In genomic region chr18:79748321-79749157, GRCh38 we compare ENCODE assay signal across 12 cellular contexts. TPM values are rescaled to one million over a fixed set of nuclear protein-coding genes. Genes with fewer than 3 reads are reported as not detected.
"Had no signal": no experiment of that assay in that cellular context is flagged by ENCODE, and none has a peak within 500 bp of the region (broad histone marks: within the 10 kb centered on the region; RNA-seq: fewer than 3 reads in every experiment).

No MANE protein-coding gene starts in this region.

- H3K36me3 ChIP-seq: breast epithelium had no signal

- DNase-seq: activated CD4-positive, alpha-beta T cell treated with anti-CD3 and anti-CD28 coated beads, Interleukin-2, amount 50 U/mL, for 1 hour; activated CD8-positive, alpha-beta memory T cell treated with anti-CD3 and anti-CD28 coated beads for 24 hours; activated naive CD4-positive, alpha-beta T cell treated with anti-CD3 and anti-CD28 coated beads for 36 hours; activated naive CD8-positive, alpha-beta T cell treated with anti-CD3 and anti-CD28 coated beads, Interleukin-2, amount 50 U/mL, for 24 hours; mammary epithelial cell; naive B cell; stimulated activated naive CD8-positive, alpha-beta T cell treated with anti-CD3 and anti-CD28 coated beads, Interleukin-15, amount 100 ng/mL, for 72 hours had no signal

- H3K9me3 ChIP-seq: ascending aorta, breast epithelium, gastroesophageal sphincter had no signal

- ATAC-seq: activated CD4-positive, CD25-positive, alpha-beta regulatory T cell treated with anti-CD3 and anti-CD28 coated beads, Interleukin-2, amount 50 U/mL, for 24 hours; activated naive CD8-positive, alpha-beta T cell treated with anti-CD3 and anti-CD28 coated beads, Interleukin-2, amount 50 U/mL, for 24 hours; gastroesophageal sphincter; stimulated activated naive CD8-positive, alpha-beta T cell treated with anti-CD3 and anti-CD28 coated beads, Interleukin-15, amount 100 ng/mL, for 72 hours had no signal

- H3K27ac ChIP-seq: ascending aorta, breast epithelium, gastroesophageal sphincter had no signal

- H3K27me3 ChIP-seq: ascending aorta, breast epithelium, gastroesophageal sphincter had no signal

- H3K4me3 ChIP-seq: ascending aorta, breast epithelium, gastroesophageal sphincter, skin epidermis had no signal

- H3K4me1 ChIP-seq: ascending aorta, breast epithelium, gastroesophageal sphincter had no signal

RNA-seq across cellular contexts. Expression of gene KCNG2, which starts 49.2 kb away (rescaled TPM):
- total RNA-seq: activated naive CD4-positive, alpha-beta T cell treated with anti-CD3 and anti-CD28 coated beads for 36 hours; ascending aorta had no signal
- polyA plus RNA-seq: mammary epithelial cell had no signal
